14 cellular contexts compared by ENCODE assay signal in genomic region chr20:44218441-44218840, GRCh38. TPM values are rescaled to one million over a fixed set of nuclear protein-coding genes. Genes with fewer than 3 reads are reported as not detected.
DNase-seq lines count a peak whose midpoint lies in the region; ATAC-seq and TF ChIP-seq lines count a peak whose summit lies in the region.
"Had no signal": no experiment of that assay in that cellular context is flagged by ENCODE, and none has a peak within 500 bp of the region (broad histone marks: within the 10 kb centered on the region; RNA-seq: fewer than 3 reads in every experiment).

No MANE protein-coding gene starts in this region.

- H3K27ac ChIP-seq in right atrium auricular region: peak overlapping the region; percentile 66 to 79
- H3K27ac ChIP-seq: body of pancreas had no signal

- no peaks in the 10 kb centered on the region for H3K9me3 Mint-ChIP-seq in activated CD4-positive, alpha-beta T cell treated with anti-CD3 and anti-CD28 coated beads, Interleukin-2, amount 10 ng/mL, durations not matched to agents 7 days and 5 days
- no peaks in the 10 kb centered on the region for H3K9me3 Mint-ChIP-seq in activated naive CD8-positive, alpha-beta T cell treated with anti-CD3 and anti-CD28 coated beads, Interleukin-2, amount 10 ng/mL, durations not matched to agents 7 days and 5 days

- POLR2A ChIA-PET in activated CD4-positive, alpha-beta T cell treated with anti-CD3 and anti-CD28 coated beads, Interleukin-2, amount 10 ng/mL, durations not matched to agents 7 days and 5 days (lab: Charles Lee): interaction anchor here (0.6 to 1.2 kb wide), 2 partner anchors 93 to 113 kb away, joined by 3 read pairs; partner anchors contain the start of gene FITM2
- POLR2A ChIA-PET in activated naive CD8-positive, alpha-beta T cell treated with anti-CD3 and anti-CD28 coated beads, Interleukin-2, amount 10 ng/mL, durations not matched to agents 7 days and 5 days (lab: Charles Lee): interaction anchor here (0.6 to 3.6 kb wide), 8 partner anchors 8 to 760 kb away, joined by 3 to 34 read pairs (median 3); partner anchors contain the start of genes FITM2, GDAP1L1, OSER1 and SRSF6

- intact Hi-C loops in Right ventricle myocardium inferior (cut with DNase I): loop anchor here (5.0 to 10.0 kb wide), 2 partner anchors 394 to 466 kb away; no protein-coding TSS in a partner anchor

- CTCF ChIA-PET in activated CD4-positive, alpha-beta T cell treated with anti-CD3 and anti-CD28 coated beads, Interleukin-2, amount 10 ng/mL, durations not matched to agents 7 days and 5 days (lab: Charles Lee): interaction anchor here (0.6 to 9.9 kb wide), 13 partner anchors 11 to 243 kb away, joined by 3 to 144 read pairs (median 4); partner anchors contain the start of gene FITM2

- peaks cover 58% of the 10 kb centered on the region for H3K4me1 Mint-ChIP-seq in activated CD4-positive, alpha-beta T cell treated with anti-CD3 and anti-CD28 coated beads, Interleukin-2, amount 10 ng/mL, durations not matched to agents 7 days and 5 days
- H3K4me1 Mint-ChIP-seq in activated naive CD8-positive, alpha-beta T cell treated with anti-CD3 and anti-CD28 coated beads, Interleukin-2, amount 10 ng/mL, durations not matched to agents 7 days and 5 days: peaks cover 35% of the 10 kb centered on the region

- H3K36me3 ChIP-seq in right atrium auricular region: no peaks in the 10 kb centered on the region

- peak overlapping the region; percentile 95 for H3K27ac Mint-ChIP-seq in activated CD4-positive, alpha-beta T cell treated with anti-CD3 and anti-CD28 coated beads, Interleukin-2, amount 10 ng/mL, durations not matched to agents 7 days and 5 days
- H3K27ac Mint-ChIP-seq in activated naive CD8-positive, alpha-beta T cell treated with anti-CD3 and anti-CD28 coated beads, Interleukin-2, amount 10 ng/mL, durations not matched to agents 7 days and 5 days: peak overlapping the region; percentile 84

- no peaks in the 10 kb centered on the region for H3K27me3 ChIP-seq in right atrium auricular region
- H3K27me3 ChIP-seq: body of pancreas had no signal

- H3K27me3 Mint-ChIP-seq in activated CD4-positive, alpha-beta T cell treated with anti-CD3 and anti-CD28 coated beads, Interleukin-2, amount 10 ng/mL, durations not matched to agents 7 days and 5 days: no peaks in the 10 kb centered on the region
- H3K27me3 Mint-ChIP-seq in activated naive CD8-positive, alpha-beta T cell treated with anti-CD3 and anti-CD28 coated beads, Interleukin-2, amount 10 ng/mL, durations not matched to agents 7 days and 5 days: no peaks in the 10 kb centered on the region

- peak overlapping the region; percentile 73 for H3K4me3 Mint-ChIP-seq in activated CD4-positive, alpha-beta T cell treated with anti-CD3 and anti-CD28 coated beads, Interleukin-2, amount 10 ng/mL, durations not matched to agents 7 days and 5 days
- peak overlapping the region; percentile 68 for H3K4me3 Mint-ChIP-seq in activated naive CD8-positive, alpha-beta T cell treated with anti-CD3 and anti-CD28 coated beads, Interleukin-2, amount 10 ng/mL, durations not matched to agents 7 days and 5 days

- peaks cover 0 to 31% of the 10 kb centered on the region in 2 donors for H3K4me1 ChIP-seq in right atrium auricular region

- TF ChIP-seq CTCF in right atrium auricular region (IDR thresholded peaks at IDR 0.05): no peak

- no peak overlapping the region for H3K4me3 ChIP-seq in right atrium auricular region
- H3K4me3 ChIP-seq: body of pancreas had no signal

- H3K36me3 Mint-ChIP-seq in activated CD4-positive, alpha-beta T cell treated with anti-CD3 and anti-CD28 coated beads, Interleukin-2, amount 10 ng/mL, durations not matched to agents 7 days and 5 days (ENCODE audit: low read depth): no peaks in the 10 kb centered on the region
- H3K36me3 Mint-ChIP-seq in activated naive CD8-positive, alpha-beta T cell treated with anti-CD3 and anti-CD28 coated beads, Interleukin-2, amount 10 ng/mL, durations not matched to agents 7 days and 5 days: no peaks in the 10 kb centered on the region

- H3K9me3 ChIP-seq in right atrium auricular region: no peaks in the 10 kb centered on the region
- H3K9me3 ChIP-seq: body of pancreas had no signal

- DNase-seq in right atrium auricular region (ENCODE audit: low spot score) (no peak), Right ventricle myocardium inferior (ENCODE audit: missing footprints) (no peak), pons (ENCODE audit: low spot score) (no peak)
- peak; percentile 70 for DNase-seq in activated CD4-positive, alpha-beta T cell treated with anti-CD3 and anti-CD28 coated beads, Interleukin-2, amount 10 ng/mL, durations not matched to agents 7 days and 5 days
- no peak for DNase-seq in activated naive CD8-positive, alpha-beta T cell treated with anti-CD3 and anti-CD28 coated beads, Interleukin-2, amount 10 ng/mL, durations not matched to agents 7 days and 5 days
- DNase-seq in stimulated activated naive CD4-positive, alpha-beta T cell treated with Interleukin-2 at 50 U/mL for 16 hours (lab: John Stamatoyannopoulos, UW): peak; percentile 36
- DNase-seq: body of pancreas, glutamatergic neuron, KBM-7, NCI-H1694, NCI-H82 had no signal

- ATAC-seq in Right ventricle myocardium inferior (no peak), GM19023 (IDR thresholded peaks at IDR 0.05; ENCODE audit: unreplicated experiment) (no peak), HG02763 (IDR thresholded peaks at IDR 0.05; ENCODE audit: unreplicated experiment) (no peak)
- ATAC-seq in activated naive CD8-positive, alpha-beta T cell treated with anti-CD3 and anti-CD28 coated beads, Interleukin-2, amount 10 ng/mL, durations not matched to agents 7 days and 5 days (ENCODE audit: low read depth): peak; percentile 51
- ATAC-seq: body of pancreas had no signal

RNA-seq across cellular contexts. Expression of gene OSER1, which starts 7.9 kb away (rescaled TPM):
- total RNA-seq in right atrium auricular region: 10 to 100 TPM; 30.8 to 31.1 TPM
- 32.1 TPM for total RNA-seq in Right ventricle myocardium inferior
- total RNA-seq in activated CD4-positive, alpha-beta T cell treated with anti-CD3 and anti-CD28 coated beads, Interleukin-2, amount 10 ng/mL, durations not matched to agents 7 days and 5 days: 10 to 100 TPM; 23.7 to 25.8 TPM
- 10 to 100 TPM; 29.8 to 30.5 TPM for total RNA-seq in activated naive CD8-positive, alpha-beta T cell treated with anti-CD3 and anti-CD28 coated beads, Interleukin-2, amount 10 ng/mL, durations not matched to agents 7 days and 5 days

RNA-seq across cellular contexts. Expression of gene GDAP1L1, which starts 28.7 kb away (rescaled TPM):
- total RNA-seq in right atrium auricular region: 1 to 10 TPM in 1 of 2 donors, not detected in 1; 1.2 TPM
- 0.38 TPM for total RNA-seq in Right ventricle myocardium inferior
- not detected for total RNA-seq in activated CD4-positive, alpha-beta T cell treated with anti-CD3 and anti-CD28 coated beads, Interleukin-2, amount 10 ng/mL, durations not matched to agents 7 days and 5 days
- total RNA-seq in activated naive CD8-positive, alpha-beta T cell treated with anti-CD3 and anti-CD28 coated beads, Interleukin-2, amount 10 ng/mL, durations not matched to agents 7 days and 5 days: not detected
- total RNA-seq: body of pancreas, SK-MEL-5 had no signal

RNA-seq across cellular contexts. Expression of gene JPH2, which starts 31.5 kb away (rescaled TPM):
- 100 to 1,000 TPM; 131 to 168 TPM for total RNA-seq in right atrium auricular region
- 197 TPM for total RNA-seq in Right ventricle myocardium inferior
- not detected for total RNA-seq in activated CD4-positive, alpha-beta T cell treated with anti-CD3 and anti-CD28 coated beads, Interleukin-2, amount 10 ng/mL, durations not matched to agents 7 days and 5 days
- under 1 TPM; 0.36 to 0.37 TPM for total RNA-seq in activated naive CD8-positive, alpha-beta T cell treated with anti-CD3 and anti-CD28 coated beads, Interleukin-2, amount 10 ng/mL, durations not matched to agents 7 days and 5 days

Comparison
In these comparisons a context has a peak if more than half of its experiments do, and no peak if none do; other contexts are left out.
1. DNase-seq: peak in activated CD4-positive, alpha-beta T cell treated with anti-CD3 and anti-CD28 coated beads, Interleukin-2, amount 10 ng/mL, durations not matched to agents 7 days and 5 days (single experiment) and stimulated activated naive CD4-positive, alpha-beta T cell treated with Interleukin-2 at 50 U/mL for 16 hours (single experiment); none in right atrium auricular region (single experiment), Right ventricle myocardium inferior (single experiment), activated naive CD8-positive, alpha-beta T cell treated with anti-CD3 and anti-CD28 coated beads, Interleukin-2, amount 10 ng/mL, durations not matched to agents 7 days and 5 days (single experiment) and pons (single experiment).
2. RNA of gene JPH2, which starts 31.5 kb away (total RNA-seq): 197 TPM in Right ventricle myocardium inferior (single experiment) and 131 to 168 TPM in right atrium auricular region; 0.36 to 0.37 TPM in activated naive CD8-positive, alpha-beta T cell treated with anti-CD3 and anti-CD28 coated beads, Interleukin-2, amount 10 ng/mL, durations not matched to agents 7 days and 5 days and not detected in activated CD4-positive, alpha-beta T cell treated with anti-CD3 and anti-CD28 coated beads, Interleukin-2, amount 10 ng/mL, durations not matched to agents 7 days and 5 days; every median in the first group is over 10 times any median in the second.